Comparison of ENCODE assay signal across 9 cellular contexts in genomic region chr9:132575005-132575609, GRCh38. TPM values are rescaled to one million over a fixed set of nuclear protein-coding genes. Genes with fewer than 3 reads are reported as not detected.
A peak's percentile ranks its signal among the peaks of the same experiment; 100 is the strongest.
DNase-seq lines count a peak whose midpoint lies in the region; ATAC-seq, FAIRE-seq and TF ChIP-seq lines count a peak whose summit lies in the region.
"Had no signal": no experiment of that assay in that cellular context is flagged by ENCODE, and none has a peak within 500 bp of the region (broad histone marks: within the 10 kb centered on the region; RNA-seq: fewer than 3 reads in every experiment).

No MANE protein-coding gene starts in this region.

- H3K4me1 ChIP-seq in NT2/D1 (ENCODE audit: insufficient read depth, insufficient read length) (peaks cover 5% of the 10 kb centered on the region), prostate gland (replicated peaks) (no peaks in the 10 kb centered on the region)

- H3K9me3 ChIP-seq in NT2/D1 (ENCODE audit: insufficient read depth, low read length): no peaks in the 10 kb centered on the region
- H3K9me3 ChIP-seq in prostate gland: no peaks in the 10 kb centered on the region

- H3K36me3 ChIP-seq in NT2/D1 (ENCODE audit: insufficient read depth, insufficient read length, low read length) (no peaks in the 10 kb centered on the region), prostate gland (no peaks in the 10 kb centered on the region)

- WGBS in prostate gland: 12% methylated on average over 16 of the region's 16 CpGs

- peak; percentile 68 for TF ChIP-seq CTCF in D721Med (IDR thresholded peaks at IDR 0.05; ENCODE audit: insufficient read depth, missing control alignments)
- peak in 3 of 4 experiments; percentile 61 to 79 (median 75) for TF ChIP-seq CTCF in prostate gland (IDR thresholded peaks at IDR 0.05)

- TF ChIP-seq POLR2A in prostate gland (IDR thresholded peaks at IDR 0.05): no peak

- no peak overlapping the region for H3K4me3 ChIP-seq in NT2/D1 (ENCODE audit: insufficient read length, low read depth)
- no peak overlapping the region for H3K4me3 ChIP-seq in prostate gland

- intact Hi-C loops in prostate gland (cut with DNase I): loop anchor here (2.0 kb wide), 1 partner anchor 166 kb away; no protein-coding TSS in a partner anchor

- no peak for FAIRE-seq in D721Med (lab: Jason Lieb, UNC)

- H3K27ac ChIP-seq in prostate gland: no peak overlapping the region

- H3K9ac ChIP-seq in NT2/D1 (ENCODE audit: insufficient read length, low read depth): no peak overlapping the region

- peaks cover 53% of the 10 kb centered on the region for H3K27me3 ChIP-seq in NT2/D1 (ENCODE audit: insufficient read depth, insufficient read length)
- H3K27me3 ChIP-seq in prostate gland (replicated peaks; ENCODE audit: insufficient read depth): peaks cover 23% of the 10 kb centered on the region

- ATAC-seq in HG02981 (IDR thresholded peaks at IDR 0.05; ENCODE audit: unreplicated experiment) (no peak), HG03432 (IDR thresholded peaks at IDR 0.05; ENCODE audit: unreplicated experiment) (no peak)

- peak; percentile 87 for DNase-seq in D721Med (ENCODE audit: insufficient read length, low spot score)
- DNase-seq in HS-27A (ENCODE audit: low read depth): peak; percentile 15
- peak; percentile 68 for DNase-seq in NT2/D1 (ENCODE audit: low read depth, low spot score)
- DNase-seq in activated effector memory CD4-positive, alpha-beta T cell treated with anti-CD3 and anti-CD28 coated beads, Interleukin-2, amount 50 U/mL, for 16 hours: peak; percentile 74
- peak; percentile 76 for DNase-seq in glomerular visceral epithelial cell (ENCODE audit: extremely low spot score)
- DNase-seq in prostate gland (ENCODE audit: low spot score): peak; percentile 60

RNA-seq across cellular contexts. Expression of gene BARHL1, which starts 7.3 kb away (rescaled TPM):
- total RNA-seq in prostate gland: not detected
- total RNA-seq: T-helper 2 cell treated with Interferon-gamma antibody and Interleukin-4, amounts not matched to agents 100 ng/mL and 5 ng/mL, for 36 hours had no signal

Comparison
In these comparisons a context has a peak if more than half of its experiments do, and no peak if none do; other contexts are left out.
1. DNase-seq: peak in every context shown above with its lines; median percentile 87 in D721Med; 76 in glomerular visceral epithelial cell; 74 in activated effector memory CD4-positive, alpha-beta T cell treated with anti-CD3 and anti-CD28 coated beads, Interleukin-2, amount 50 U/mL, for 16 hours; 68 in NT2/D1; 60 in prostate gland; 15 in HS-27A.